In the genomic region with DNA sequence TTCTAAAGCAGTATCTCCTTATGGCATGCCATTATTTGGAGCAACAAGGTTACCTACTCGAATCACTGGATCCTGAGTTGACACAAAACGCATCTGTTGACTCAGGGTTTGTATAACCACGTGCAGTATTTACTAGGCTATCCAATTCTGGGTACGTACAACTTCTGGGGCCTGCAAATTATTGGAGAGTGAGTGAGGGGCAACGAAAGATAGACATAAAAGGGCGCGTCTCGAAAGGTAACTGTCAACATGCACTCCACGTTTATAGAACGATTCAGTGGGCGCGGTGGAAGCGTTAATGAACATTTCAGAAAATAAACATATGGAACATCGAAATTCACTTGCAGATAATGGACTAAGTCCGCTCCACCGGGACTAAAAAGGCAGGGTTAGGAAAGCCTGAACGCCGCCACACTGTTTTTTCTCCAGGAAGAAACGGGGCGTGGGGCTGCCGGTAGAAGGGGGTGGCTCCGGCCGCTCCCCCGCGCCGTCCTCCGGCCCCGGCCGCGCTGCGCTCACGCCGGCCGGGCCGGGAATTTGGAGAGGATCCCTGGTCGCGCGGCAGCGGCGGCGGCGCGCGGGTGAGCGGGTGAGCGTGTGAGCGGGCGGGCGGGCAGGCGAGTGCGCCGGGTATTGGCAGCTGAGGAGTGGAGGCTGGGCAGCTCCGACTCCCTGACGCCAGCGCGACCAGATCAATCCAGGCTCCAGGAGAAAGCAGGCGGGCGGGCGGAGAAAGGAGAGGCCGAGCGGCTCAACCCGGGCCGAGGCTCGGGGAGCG, we compare ENCODE assay signal across 8 cellular contexts. TPM values are rescaled to one million over a fixed set of nuclear protein-coding genes. Genes with fewer than 3 reads are reported as not detected.
DNase-seq lines count a peak whose midpoint lies in the region; ATAC-seq, FAIRE-seq and TF ChIP-seq lines count a peak whose summit lies in the region.

A gene (plus strand): TSS at position 690 of the 778 bp plus-strand sequence. CDS start 32,761 bp downstream, outside the sequence.

- H3K4me3 ChIP-seq in heart right ventricle (peak within 1 kb of the TSS; percentile 67 to 96 (median 88)), pancreas (peak within 1 kb of the TSS; percentile 72 to 98 (median 87)), vagina (peak within 1 kb of the TSS; percentile 72 to 73)

- DNase-seq in DMS 273 treated with DMSO at 0.1 percent for 48 hours (lab: John Stamatoyannopoulos, UW) (peak; percentile 5), HTR-8/SVneo (ENCODE audit: insufficient read length, low spot score) (peak; percentile 54), RKO (ENCODE audit: low spot score) (peak; percentile 83), amniotic stem cell (lab: John Stamatoyannopoulos, UW) (peak; percentile 34), heart right ventricle (peak; percentile 86 to 89), pancreas (peak; percentile 86 to 96 (median 92)), vagina (ENCODE audit: extremely low spot score in 2 of 2) (no peak)

- intact Hi-C loops in heart right ventricle (cut with DNase I) = loop anchor here in 8 of 10 donors (5.0 to 10.0 kb wide), 11 partner anchors 53 to 307 kb away; a partner anchor contains a TSS
- intact Hi-C loops in pancreas (cut with DNase I) = loop anchor here in 1 of 3 donors (10.0 kb wide), 1 partner anchor 63 kb away; no protein-coding TSS in a partner anchor
- intact Hi-C loops in vagina (cut with DNase I) = no loop called here

- no peaks in the 10 kb centered on the region for H3K27me3 ChIP-seq in heart right ventricle
- H3K27me3 ChIP-seq in pancreas = no peaks in the 10 kb centered on the region
- H3K27me3 ChIP-seq in vagina = no peaks in the 10 kb centered on the region

- ATAC-seq in GM21381 (IDR thresholded peaks at IDR 0.05; ENCODE audit: unreplicated experiment) (peak; percentile 52), heart right ventricle (peak; percentile 92 to 97 (median 94)), pancreas (peak; percentile 88 to 95 (median 94))

- H3K27ac ChIP-seq in heart right ventricle (peak within 1 kb of the TSS; percentile 94 to 99 (median 98)), pancreas (peak within 1 kb of the TSS; percentile 97 to 99 (median 98)), vagina (peak within 1 kb of the TSS; percentile 98)

- TF ChIP-seq CTCF in heart right ventricle (IDR thresholded peaks at IDR 0.05) (no peak), pancreas (IDR thresholded peaks at IDR 0.05) (no peak), vagina (IDR thresholded peaks at IDR 0.05) (no peak)

- FAIRE-seq in HTR-8/SVneo (lab: Jason Lieb, UNC) (no peak), pancreas (lab: Jason Lieb, UNC) (no peak)

- no peaks in the 10 kb centered on the region for H3K9me3 ChIP-seq in heart right ventricle
- no peaks in the 10 kb centered on the region for H3K9me3 ChIP-seq in pancreas
- H3K9me3 ChIP-seq in vagina = no peaks in the 10 kb centered on the region

- H3K36me3 ChIP-seq in heart right ventricle = no peaks in the 10 kb centered on the region
- H3K36me3 ChIP-seq in pancreas = no peaks in the 10 kb centered on the region
- no peaks in the 10 kb centered on the region for H3K36me3 ChIP-seq in vagina

- whole genome bisulfite sequencing in heart right ventricle, 2 donors = 0 to 1% methylated on average over 60 to 65 of the region's 65 CpGs
- 0 to 1% methylated on average over 50 to 65 of the region's 65 CpGs for WGBS in pancreas, 2 donors

- H3K4me1 ChIP-seq in heart right ventricle (peaks cover 0 to 41% (median 28%) of the 10 kb centered on the region in 9 donors), pancreas (peaks cover 9 to 26% (median 21%) of the 10 kb centered on the region in 3 donors), vagina (peaks cover 24% of the 10 kb centered on the region)

- peak in 1 of 2 donors; percentile 5 for TF ChIP-seq POLR2A in vagina (IDR thresholded peaks at IDR 0.05)

RNA-seq across cellular contexts. Expression of the gene that starts here (rescaled TPM):
- 10 to 100 TPM in 9 of 10 donors, 1 to 10 TPM in 1; 9.4 to 19.4 (median 16.2) TPM for total RNA-seq in heart right ventricle
- 1 to 10 TPM; 2.6 to 4.3 TPM for polyA plus RNA-seq in heart right ventricle
- total RNA-seq in pancreas = 10 to 100 TPM; 11.4 to 19.3 (median 16.6) TPM
- polyA plus RNA-seq in pancreas = 1 to 10 TPM; 2.6 to 4.6 TPM
- total RNA-seq in vagina = 31.7 TPM

Comparison
In these comparisons a context has a peak if more than half of its experiments do, and no peak if none do; other contexts are left out.
1. DNase-seq: peak in DMS 273 treated with DMSO at 0.1 percent for 48 hours (single experiment), HTR-8/SVneo (single experiment), RKO (single experiment), amniotic stem cell (single experiment), heart right ventricle (2 of 2) and pancreas (6 of 6); none in vagina (0 of 2).
2. Peak in every context shown above with its lines, with median percentiles within 50 percentile points of each other: ATAC-seq, H3K27ac ChIP-seq and H3K4me3 ChIP-seq.